Comparison of ENCODE assay signal across 25 cellular contexts in the genomic region with DNA sequence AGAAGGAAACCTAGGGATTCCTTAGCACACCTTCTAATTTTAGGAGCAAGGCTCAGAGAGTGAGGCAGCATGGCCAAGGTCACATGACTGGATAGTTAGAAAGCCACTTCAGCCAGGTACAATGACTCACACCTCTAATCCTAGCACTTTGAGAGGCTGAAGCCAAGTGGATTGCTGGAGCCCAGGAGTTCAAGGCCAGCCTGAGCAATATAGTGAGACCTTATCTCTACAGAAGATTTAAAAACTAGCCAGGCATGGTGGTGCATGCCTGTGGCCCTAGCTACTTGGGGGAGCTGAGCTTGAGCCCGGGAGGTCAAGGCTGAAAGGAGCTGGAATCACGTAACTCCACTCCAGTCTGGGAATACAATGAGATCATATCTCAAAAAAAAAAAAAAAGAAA.
DNase-seq lines count a peak whose midpoint lies in the region; ATAC-seq and TF ChIP-seq lines count a peak whose summit lies in the region.
"Had no signal": no experiment of that assay in that cellular context is flagged by ENCODE, and none has a peak within 500 bp of the region (broad histone marks: within the 10 kb centered on the region; RNA-seq: fewer than 3 reads in every experiment).

No MANE protein-coding gene starts in this region.

- H3K9me3 ChIP-seq in HAP-1: no peaks in the 10 kb centered on the region
- H3K9me3 ChIP-seq: ascending aorta, thoracic aorta, uterus had no signal

- in situ Hi-C loops in brain microvascular endothelial cell (cut with HindIII; ENCODE audit: low pct_ligation_motif_present, low sequenced_read_pairs) (no loop called here), HAP-1 (cut with MboI; ENCODE audit: low sequenced_read_pairs) (no loop called here)

- ATAC-seq in HG02840 (IDR thresholded peaks at IDR 0.05; ENCODE audit: low FRiP score, unreplicated experiment) (no peak), HG02588 (IDR thresholded peaks at IDR 0.05; ENCODE audit: unreplicated experiment) (no peak)
- ATAC-seq: activated naive CD4-positive, alpha-beta T cell treated with anti-CD3 and anti-CD28 coated beads, Interleukin-2, amount 50 U/mL, for 72 hours; activated T-helper 17 cell treated with anti-CD3 and anti-CD28 coated beads, Interleukin-2, amount 50 U/mL, for 72 hours; Panc1 had no signal

- H3K27me3 ChIP-seq in brain microvascular endothelial cell (replicated peaks) (peaks cover 2% of the 10 kb centered on the region), HAP-1 (ENCODE audit: low read depth) (no peaks in the 10 kb centered on the region)
- H3K27me3 ChIP-seq: ascending aorta, uterus had no signal

- H3K27ac ChIP-seq in brain microvascular endothelial cell: no peak overlapping the region
- H3K27ac ChIP-seq: ascending aorta, thoracic aorta, uterus had no signal

- no peaks in the 10 kb centered on the region for H3K36me3 ChIP-seq in brain microvascular endothelial cell (replicated peaks)
- no peaks in the 10 kb centered on the region for H3K36me3 ChIP-seq in HAP-1 (replicated peaks)
- H3K36me3 ChIP-seq: ascending aorta, thoracic aorta, uterus had no signal

- DNase-seq in EH (ENCODE audit: low read depth) (peak; percentile 36), M059J (ENCODE audit: low read depth) (peak; percentile 42), brain microvascular endothelial cell (peak; percentile 5), kidney tubule cell (ENCODE audit: low spot score) (peak; percentile 44), HAP-1 (ENCODE audit: low spot score in 2 of 2) (no peak)
- DNase-seq in activated CD4-positive, alpha-beta T cell treated with anti-CD3 and anti-CD28 coated beads for 48 hours: no peak
- DNase-seq: activated B cell treated with CpG ODN at 0.5 μM for 24 hours; activated CD4-positive, alpha-beta memory T cell treated with anti-CD3 and anti-CD28 coated beads for 36 hours; activated CD8-positive, alpha-beta memory T cell treated with anti-CD3 and anti-CD28 coated beads, Interleukin-2, amount 50 U/mL, for 4 hours; cerebellar nuclear complex; GOT3; mesenchymal stem cell; NCI-H1105 treated with DMSO at 0.1 percent for 48 hours; NCI-H2029; NCI-H345; SHP77 treated with DMSO at 0.1 percent for 48 hours; T1000; uterus had no signal

- H3K4me3 ChIP-seq in brain microvascular endothelial cell (ENCODE audit: low read depth, low read length): no peak overlapping the region
- H3K4me3 ChIP-seq in HAP-1: no peak overlapping the region
- H3K4me3 ChIP-seq: ascending aorta, thoracic aorta, uterus had no signal

- TF ChIP-seq CTCF in brain microvascular endothelial cell (IDR thresholded peaks at IDR 0.05; ENCODE audit: low read depth, low read length, missing control alignments): no peak

- no peaks in the 10 kb centered on the region for H3K4me1 ChIP-seq in HAP-1
- H3K4me1 ChIP-seq: ascending aorta, uterus had no signal

Comparison
In these comparisons a context has a peak if more than half of its experiments do, and no peak if none do; other contexts are left out.
1. DNase-seq: peak in EH (single experiment), M059J (single experiment), brain microvascular endothelial cell (single experiment) and kidney tubule cell (single experiment); none in activated CD4-positive, alpha-beta T cell treated with anti-CD3 and anti-CD28 coated beads for 48 hours (single experiment) and HAP-1 (0 of 2).